In genomic region chr21:45319461-45320211, GRCh38 we compare ENCODE assay signal across 10 cellular contexts. TPM values are rescaled to one million over a fixed set of nuclear protein-coding genes. Genes with fewer than 3 reads are reported as not detected.
DNase-seq lines count a peak whose midpoint lies in the region; ATAC-seq, FAIRE-seq and TF ChIP-seq lines count a peak whose summit lies in the region.
"Had no signal": no experiment of that assay in that cellular context is flagged by ENCODE, and none has a peak within 500 bp of the region (broad histone marks: within the 10 kb centered on the region; RNA-seq: fewer than 3 reads in every experiment).

No MANE protein-coding gene starts in this region.

- H3K9ac ChIP-seq in HepG2 (ENCODE audit: insufficient read depth, low read depth, low read length) (peak overlapping the region; percentile 13), subcutaneous abdominal adipose tissue (ENCODE audit: low read length in 5 of 5) (peak overlapping the region in 1 of 5 donors; percentile 8)

- no peak for TF ChIP-seq RAD21 in HepG2 (CRISPR knock-in tag; IDR thresholded peaks at IDR 0.05)

- no peaks in the 10 kb centered on the region for H3K36me3 ChIP-seq in HEK293 (ENCODE audit: control insufficient read depth in 2 of 2, insufficient read depth in 1 of 2, low read length in 2 of 2)
- no peaks in the 10 kb centered on the region for H3K36me3 ChIP-seq in breast epithelium
- no peaks in the 10 kb centered on the region for H3K36me3 ChIP-seq in HepG2 (replicated peaks in 1 of 2; ENCODE audit: control insufficient read depth in 1 of 2, insufficient read depth in 2 of 2, low read length in 2 of 2)
- H3K36me3 ChIP-seq in subcutaneous abdominal adipose tissue (ENCODE audit: control insufficient read depth in 5 of 5, insufficient read depth in 5 of 5, low read length in 5 of 5), result no peaks in the 10 kb centered on the region

- H3K79me2 ChIP-seq in HepG2 (ENCODE audit: insufficient read depth, low read length), result no peaks in the 10 kb centered on the region

- 88% methylated on average over 12 of the region's 23 CpGs for WGBS in HepG2 (ENCODE audit: low lambda C conversion rate)

- H3K9me3 ChIP-seq in HEK293 (ENCODE audit: control insufficient read depth, insufficient read depth, low read depth, low read length) (no peaks in the 10 kb centered on the region), breast epithelium (no peaks in the 10 kb centered on the region), HepG2 (ENCODE audit: low read length) (no peaks in the 10 kb centered on the region), subcutaneous abdominal adipose tissue (ENCODE audit: control insufficient read depth in 5 of 5, low read length in 5 of 5) (no peaks in the 10 kb centered on the region)

- CTCF ChIA-PET in HEK293 (lab: Yijun Ruan, JAX), result interaction anchor here (1.1 to 2.2 kb wide), 3 partner anchors 11 to 179 kb away, joined by 3 to 23 read pairs (median 4); no protein-coding TSS in a partner anchor
- CTCF ChIA-PET in HepG2 (lab: Yijun Ruan, JAX; ENCODE audit: low intra/inter-chr PET ratio, low total read pairs), result no interaction called here

- no peak for TF ChIP-seq POLR2A in breast epithelium (IDR thresholded peaks at IDR 0.05)
- no peak for TF ChIP-seq POLR2A in HepG2 (IDR thresholded peaks at IDR 0.05; ENCODE audit: insufficient read depth in 1 of 2, low read depth in 2 of 2, low read length in 2 of 2)

- H3K4me1 ChIP-seq in HEK293 (ENCODE audit: control insufficient read depth, insufficient read depth, low read length) (no peaks in the 10 kb centered on the region), breast epithelium (peaks cover 0 to 4% of the 10 kb centered on the region in 2 donors), HepG2 (ENCODE audit: insufficient read depth, low read length) (peaks cover 72% of the 10 kb centered on the region), subcutaneous abdominal adipose tissue (ENCODE audit: control insufficient read depth in 5 of 5, insufficient read depth in 5 of 5, low read length in 5 of 5) (peaks cover 2 to 71% (median 46%) of the 10 kb centered on the region in 5 donors)

- H3K4me3 ChIP-seq in HEK293 (ENCODE audit: low read depth, low read length) (no peak overlapping the region), breast epithelium (no peak overlapping the region), HepG2 (replicated peaks in 1 of 3; ENCODE audit: insufficient read depth in 1 of 3, low read depth in 2 of 3, low read length in 3 of 3) (no peak overlapping the region), subcutaneous abdominal adipose tissue (ENCODE audit: low read depth in 1 of 5, low read length in 5 of 5) (no peak overlapping the region)
- H3K4me3 ChIP-seq: GM23338 had no signal

- intact Hi-C loops in breast epithelium (cut with DNase I; ENCODE audit: low total_unique reads), result loop anchor here (10.0 kb wide), 1 partner anchor 95 kb away; no protein-coding TSS in a partner anchor
- intact Hi-C loops in HepG2 (cut with micrococcal nuclease; ENCODE audit: unreplicated experiment), result no loop called here

- H2AFZ ChIP-seq in HepG2 (ENCODE audit: low read length), result no peak overlapping the region
- H2AFZ ChIP-seq: GM23338 had no signal

- ATAC-seq in HepG2, result no peak
- ATAC-seq: GM23338 had no signal

- in situ Hi-C loops in HepG2 (cut with HindIII; ENCODE audit: extremely low pct_ligation_motif_present, low pct_unique_long_range_greater_than_20kb), result no loop called here

- BruUV-seq in HepG2 (replicated peaks; lab: Mats Ljungman, UMichigan), result no TSS peak

- TF ChIP-seq EP300 in HepG2 (IDR thresholded peaks at IDR 0.05; ENCODE audit: low read depth in 2 of 2, low read length in 2 of 2) (no peak), HepG2 (CRISPR knock-in tag; IDR thresholded peaks at IDR 0.05; ENCODE audit: borderline replicate concordance) (no peak)

- 0 out of 2 replicates have a peak overlapping the region, but pooled peaks have one; percentile 17 for H3K27ac ChIP-seq in HEK293 (ENCODE audit: extremely low read depth, low read depth, low read length)
- H3K27ac ChIP-seq in breast epithelium, result peak overlapping the region; percentile 66 to 85
- H3K27ac ChIP-seq in HepG2 (ENCODE audit: extremely low read length, insufficient read depth, low read length), result peak overlapping the region; percentile 49
- H3K27ac ChIP-seq in subcutaneous abdominal adipose tissue (ENCODE audit: low read depth, low read length), result peak overlapping the region; percentile 74

- H3K4me2 ChIP-seq in HepG2 (ENCODE audit: low read depth, low read length), result no peak overlapping the region; the same call in 1 of the 2 replicates
- H3K4me2 ChIP-seq: GM23338 had no signal

- FAIRE-seq in HepG2 (lab: Jason Lieb, UNC), result no peak

- POLR2A ChIA-PET in HEK293 (lab: Yijun Ruan, JAX) (interaction anchor here (0.5 to 1.2 kb wide), 2 partner anchors 32 to 528 kb away, joined by 4 to 5 read pairs; partner anchors contain the start of gene POFUT2), HepG2 (lab: Yijun Ruan, JAX) (interaction anchor here (1.7 to 5.9 kb wide), 3 partner anchors 9 to 90 kb away, joined by 5 to 37 read pairs (median 36); no protein-coding TSS in a partner anchor)

- no peaks in the 10 kb centered on the region for H4K20me1 ChIP-seq in HepG2 (ENCODE audit: insufficient read depth, low read length)

- H3K27me3 ChIP-seq in breast epithelium (peaks cover 0 to 5% of the 10 kb centered on the region in 2 donors), HepG2 (ENCODE audit: control insufficient read depth in 1 of 2, insufficient read depth in 2 of 2, low read length in 2 of 2) (no peaks in the 10 kb centered on the region), subcutaneous abdominal adipose tissue (ENCODE audit: control insufficient read depth in 5 of 5, insufficient read depth in 4 of 5, low read length in 5 of 5) (peaks cover 0 to 7% (median 4%) of the 10 kb centered on the region in 5 donors)

- TF ChIP-seq CTCF in HEK293 (tag by site-specific recombination; IDR thresholded peaks at IDR 0.05) (no peak), breast epithelium (IDR thresholded peaks at IDR 0.05) (no peak), HepG2 (CRISPR knock-in tag; IDR thresholded peaks at IDR 0.05) (no peak)

- no peak for DNase-seq in breast epithelium (ENCODE audit: low spot score in 2 of 2)
- DNase-seq in HepG2 (ENCODE audit: low spot score), result no peak
- no peak for DNase-seq in DMS153 (lab: John Stamatoyannopoulos, UW)
- DNase-seq in NCI-H2227 (lab: John Stamatoyannopoulos, UW; ENCODE audit: unreplicated experiment), result no peak
- no peak for DNase-seq in stimulated activated CD4-positive, alpha-beta T cell treated with anti-CD3 and anti-CD28 coated beads, Interleukin-2, amount 100 ng/mL, for 24 hours
- no peak for DNase-seq in NCI-H1105 treated with DMSO at 0.1 percent for 48 hours (lab: John Stamatoyannopoulos, UW)
- DNase-seq: KBM-7 had no signal

TF ChIP-seq in HEK293, 187 proteins besides CTCF, POLR2A, EP300 and RAD21 (continues in another document):
- TF ChIP-seq ZNF449 (tag by site-specific recombination; IDR thresholded peaks at IDR 0.05) (no peak), ZNF174 (tag by site-specific recombination; IDR thresholded peaks at IDR 0.05) (no peak)

TF ChIP-seq in HepG2, 621 proteins besides CTCF, POLR2A, EP300 and RAD21 (continues in another document):
- TF ChIP-seq NCOR1 (IDR thresholded peaks at IDR 0.05; ENCODE audit: borderline replicate concordance, low read length) (no peak), MEF2D (CRISPR knock-in tag; IDR thresholded peaks at IDR 0.05) (no peak), ARHGAP35 (CRISPR knock-in tag; IDR thresholded peaks at IDR 0.05; ENCODE audit: borderline replicate concordance) (no peak), ZBTB33 (CRISPR knock-in tag; IDR thresholded peaks at IDR 0.05) (peak; percentile 37; the same call in 1 of the 2 replicates), HNRNPL (IDR thresholded peaks at IDR 0.05; ENCODE audit: low read depth, low read length) (0 out of 2 replicates have a peak, but pooled peaks have one; percentile 40), ZNF33A (CRISPR knock-in tag; IDR thresholded peaks at IDR 0.05; ENCODE audit: borderline replicate concordance) (no peak)

RNA-seq across cellular contexts. Expression of gene POFUT2, which starts 31.9 kb away (rescaled TPM):
- 10 to 100 TPM; 20.0 to 22.9 (median 22.1) TPM for total RNA-seq in breast epithelium
- total RNA-seq in HepG2 (2016; rRNA removed; fragmentation: Illumina TruSeq; extraction: Trizol), result 9.8 and 24.0 TPM in 2 replicates
- 2.9 and 4.1 TPM in 2 replicates for total RNA-seq in HepG2 (2016; cell fraction: cytosol; rRNA removed; fragmentation: Illumina TruSeq; extraction: Trizol; ENCODE audit: low read depth)
- 8.5 and 20.1 TPM in 2 replicates for total RNA-seq in HepG2 (2016; cell fraction: insoluble cytoplasmic fraction; rRNA removed; fragmentation: Illumina TruSeq; extraction: Trizol)
- total RNA-seq in HepG2 (2016; cell fraction: membrane; rRNA removed; fragmentation: Illumina TruSeq; extraction: Trizol), result 7.7 and 7.9 TPM in 2 replicates
- total RNA-seq in HepG2 (2016; cell fraction: nucleus; rRNA removed; fragmentation: Illumina TruSeq; extraction: Trizol), result 29.0 and 30.4 TPM in 2 replicates
- 21.7 and 22.8 TPM in 2 replicates for polyA plus RNA-seq in HepG2 (2011; rRNA removed)
- 14.9 and 16.0 TPM in 2 replicates for polyA plus RNA-seq in HepG2 (2011; cell fraction: cytosol; rRNA removed)
- polyA plus RNA-seq in HepG2 (2011; cell fraction: nucleus; rRNA removed), result 67.0 and 84.3 TPM in 2 replicates
- 25.3 and 34.5 TPM in 2 replicates for polyA plus RNA-seq in HepG2 (2012)
- 3.3 and 3.7 TPM in 2 replicates for polyA plus RNA-seq in HepG2 (2016; cell fraction: cytosol; fragmentation: Illumina TruSeq; extraction: Trizol; ENCODE audit: low read depth)
- polyA plus RNA-seq in HepG2 (2016; cell fraction: insoluble cytoplasmic fraction; fragmentation: Illumina TruSeq; extraction: Trizol; ENCODE audit: low read depth), result 7.8 and 10.0 TPM in 2 replicates
- polyA plus RNA-seq in HepG2 (2016; cell fraction: membrane; fragmentation: Illumina TruSeq; extraction: Trizol; ENCODE audit: low read depth), result 6.3 and 6.9 TPM in 2 replicates
- 66.5 TPM in 2 replicates for polyA plus RNA-seq in HepG2 (2016; cell fraction: nucleus; fragmentation: Illumina TruSeq; extraction: Trizol; ENCODE audit: insufficient read depth, low read depth)
- 10.4 and 14.1 TPM in 2 replicates for polyA minus RNA-seq in HepG2 (2011; rRNA and poly(A)+ RNA removed; ENCODE audit: low replicate concordance)
- polyA minus RNA-seq in HepG2 (2011; cell fraction: cytosol; rRNA and poly(A)+ RNA removed), result 8.6 and 9.1 TPM in 2 replicates
- 22.9 and 23.1 TPM in 2 replicates for polyA minus RNA-seq in HepG2 (2011; cell fraction: nucleus; rRNA and poly(A)+ RNA removed)

Comparison
In these comparisons a context has a peak if more than half of its experiments do, and no peak if none do; other contexts are left out.
1. H3K27ac ChIP-seq: peak in every context shown above with its lines; median percentile 76 in breast epithelium; 74 in subcutaneous abdominal adipose tissue; 49 in HepG2; 17 in HEK293.